Comparison of ENCODE assay signal across 22 cellular contexts in genomic region chr1:53246261-53247134, GRCh38. TPM values are rescaled to one million over a fixed set of nuclear protein-coding genes. Genes with fewer than 3 reads are reported as not detected.
A peak's percentile ranks its signal among the peaks of the same experiment; 100 is the strongest.
DNase-seq lines count a peak whose midpoint lies in the region; ATAC-seq, FAIRE-seq and TF ChIP-seq lines count a peak whose summit lies in the region.
"Had no signal": no experiment of that assay in that cellular context is flagged by ENCODE, and none has a peak within 500 bp of the region (broad histone marks: within the 10 kb centered on the region; RNA-seq: fewer than 3 reads in every experiment).

No MANE protein-coding gene starts in this region.

- no peaks in the 10 kb centered on the region for H3K9me3 ChIP-seq in astrocyte (ENCODE audit: insufficient read depth, low read depth, low read length)
- no peaks in the 10 kb centered on the region for H3K9me3 ChIP-seq in CD8-positive, alpha-beta memory T cell (ENCODE audit: low read length)
- H3K9me3 ChIP-seq: body of pancreas, mucosa of descending colon, ovary had no signal

- H4K20me1 ChIP-seq in astrocyte (ENCODE audit: insufficient read depth, low read length), result no peaks in the 10 kb centered on the region

- H3K4me2 ChIP-seq in astrocyte (ENCODE audit: low read length), result no peak overlapping the region

- no peaks in the 10 kb centered on the region for H3K9me3 Mint-ChIP-seq in astrocyte (ENCODE audit: unreplicated experiment)
- H3K9me3 Mint-ChIP-seq in CD8-positive, alpha-beta memory T cell, result no peaks in the 10 kb centered on the region
- no peaks in the 10 kb centered on the region for H3K9me3 Mint-ChIP-seq in activated T-helper 2 cell treated with anti-CD3 and anti-CD28 coated beads, Interferon-gamma antibody, Interleukin-2, Interleukin-4, amounts not matched to agents 10 μg/mL and 5 μg/mL and 100 μg/mL, durations not matched to agents 14 hours and 24 hours and 36 hours
- H3K9me3 Mint-ChIP-seq: WTC11 had no signal

- H3K9ac ChIP-seq in astrocyte (ENCODE audit: low read length), result no peak overlapping the region

- no peaks in the 10 kb centered on the region for H3K4me1 ChIP-seq in astrocyte (ENCODE audit: insufficient read depth, low read length)
- no peaks in the 10 kb centered on the region for H3K4me1 ChIP-seq in CD8-positive, alpha-beta memory T cell (ENCODE audit: insufficient read depth, low read length)

- peak; percentile 69 for DNase-seq in AG20443 (ENCODE audit: low spot score)
- DNase-seq in HCEC 1CT, result peak; percentile 90
- DNase-seq in astrocyte (ENCODE audit: low read depth), result peak; percentile 84
- DNase-seq in kidney glomerular epithelial cell (lab: John Stamatoyannopoulos, UW), result peak; percentile 84
- no peak for DNase-seq in NCI-H524 treated with DMSO at 0.1 percent for 48 hours (lab: John Stamatoyannopoulos, UW)
- no peak for DNase-seq in CD8-positive, alpha-beta memory T cell
- no peak for DNase-seq in activated T-helper 2 cell treated with anti-CD3 and anti-CD28 coated beads, Interferon-gamma antibody, Interleukin-2, Interleukin-4, amounts not matched to agents 10 μg/mL and 5 μg/mL and 100 μg/mL, durations not matched to agents 14 hours and 24 hours and 36 hours (ENCODE audit: low spot score)
- DNase-seq: activated gamma-delta T cell treated with Interleukin-2 at 50 U/mL for 16 hours; body of pancreas; GOT3; hypothalamus; left cardiac atrium; mucosa of descending colon; NCI-H187; NCI-H446 treated with DMSO at 0.1 percent for 48 hours; ovary; SHP77; stimulated activated CD4-positive, alpha-beta T cell treated with anti-CD3 and anti-CD28 coated beads, Interleukin-4, amount 100 ng/mL, for 1 hour; T-helper 17 cell had no signal

- TF ChIP-seq CTCF in astrocyte (IDR thresholded peaks at IDR 0.05; ENCODE audit: insufficient read depth, low read depth, low read length), result no peak

- H3K4me1 Mint-ChIP-seq in astrocyte (ENCODE audit: low read depth, unreplicated experiment), result peaks cover 2% of the 10 kb centered on the region
- no peaks in the 10 kb centered on the region for H3K4me1 Mint-ChIP-seq in CD8-positive, alpha-beta memory T cell
- no peaks in the 10 kb centered on the region for H3K4me1 Mint-ChIP-seq in activated T-helper 2 cell treated with anti-CD3 and anti-CD28 coated beads, Interferon-gamma antibody, Interleukin-2, Interleukin-4, amounts not matched to agents 10 μg/mL and 5 μg/mL and 100 μg/mL, durations not matched to agents 14 hours and 24 hours and 36 hours (ENCODE audit: low read depth)
- H3K4me1 Mint-ChIP-seq: WTC11 had no signal

- peaks cover 9% of the 10 kb centered on the region for H3K36me3 Mint-ChIP-seq in astrocyte (ENCODE audit: low read depth, unreplicated experiment)
- peaks cover 0 to 17% (median 10%) of the 10 kb centered on the region in 3 donors for H3K36me3 Mint-ChIP-seq in CD8-positive, alpha-beta memory T cell
- peaks cover 64% of the 10 kb centered on the region for H3K36me3 Mint-ChIP-seq in activated T-helper 2 cell treated with anti-CD3 and anti-CD28 coated beads, Interferon-gamma antibody, Interleukin-2, Interleukin-4, amounts not matched to agents 10 μg/mL and 5 μg/mL and 100 μg/mL, durations not matched to agents 14 hours and 24 hours and 36 hours (ENCODE audit: low read depth)

- FAIRE-seq in astrocyte (lab: Jason Lieb, UNC), result no peak

- POLR2A ChIA-PET in CD8-positive, alpha-beta memory T cell (lab: Charles Lee), result no interaction called here

- no peak overlapping the region for H2AFZ ChIP-seq in astrocyte (ENCODE audit: low read depth, low read length)

- H3K27me3 Mint-ChIP-seq in astrocyte (ENCODE audit: low read depth, unreplicated experiment), result no peaks in the 10 kb centered on the region
- peaks cover 0 to 3% of the 10 kb centered on the region in 2 donors for H3K27me3 Mint-ChIP-seq in CD8-positive, alpha-beta memory T cell
- H3K27me3 Mint-ChIP-seq in activated T-helper 2 cell treated with anti-CD3 and anti-CD28 coated beads, Interferon-gamma antibody, Interleukin-2, Interleukin-4, amounts not matched to agents 10 μg/mL and 5 μg/mL and 100 μg/mL, durations not matched to agents 14 hours and 24 hours and 36 hours (ENCODE audit: low read depth), result no peaks in the 10 kb centered on the region
- H3K27me3 Mint-ChIP-seq: T-helper 17 cell had no signal

- no peak overlapping the region for H3K4me3 Mint-ChIP-seq in astrocyte (ENCODE audit: unreplicated experiment)
- H3K4me3 Mint-ChIP-seq in CD8-positive, alpha-beta memory T cell, result no peak overlapping the region
- no peak overlapping the region for H3K4me3 Mint-ChIP-seq in activated T-helper 2 cell treated with anti-CD3 and anti-CD28 coated beads, Interferon-gamma antibody, Interleukin-2, Interleukin-4, amounts not matched to agents 10 μg/mL and 5 μg/mL and 100 μg/mL, durations not matched to agents 14 hours and 24 hours and 36 hours (ENCODE audit: low read depth)
- H3K4me3 Mint-ChIP-seq: T-helper 17 cell, WTC11 had no signal

- intact Hi-C loops in activated T-helper 2 cell treated with anti-CD3 and anti-CD28 coated beads, Interferon-gamma antibody, Interleukin-2, Interleukin-4, amounts not matched to agents 10 μg/mL and 5 μg/mL and 100 μg/mL, durations not matched to agents 14 hours and 24 hours and 36 hours (cut with micrococcal nuclease), result no loop called here

- H3K4me3 ChIP-seq in astrocyte (ENCODE audit: insufficient read depth, low read depth, low read length), result no peak overlapping the region
- H3K4me3 ChIP-seq in CD8-positive, alpha-beta memory T cell (ENCODE audit: low read length), result no peak overlapping the region
- H3K4me3 ChIP-seq: body of pancreas, mucosa of descending colon, ovary had no signal

- peak overlapping the region; percentile 1 for H3K27ac Mint-ChIP-seq in astrocyte (ENCODE audit: unreplicated experiment)
- no peak overlapping the region for H3K27ac Mint-ChIP-seq in CD8-positive, alpha-beta memory T cell
- no peak overlapping the region for H3K27ac Mint-ChIP-seq in activated T-helper 2 cell treated with anti-CD3 and anti-CD28 coated beads, Interferon-gamma antibody, Interleukin-2, Interleukin-4, amounts not matched to agents 10 μg/mL and 5 μg/mL and 100 μg/mL, durations not matched to agents 14 hours and 24 hours and 36 hours
- H3K27ac Mint-ChIP-seq: T-helper 17 cell, WTC11 had no signal

- H3K27me3 ChIP-seq in astrocyte (ENCODE audit: insufficient read depth, low read length), result no peaks in the 10 kb centered on the region
- no peaks in the 10 kb centered on the region for H3K27me3 ChIP-seq in CD8-positive, alpha-beta memory T cell (ENCODE audit: insufficient read depth, low read length, poor library complexity, severe bottlenecking)
- H3K27me3 ChIP-seq: body of pancreas, ovary had no signal

- peak overlapping the region; percentile 51 for H3K27ac ChIP-seq in astrocyte (ENCODE audit: low read depth, low read length)
- no peak overlapping the region for H3K27ac ChIP-seq in CD8-positive, alpha-beta memory T cell (ENCODE audit: low read depth, low read length)
- H3K27ac ChIP-seq: body of pancreas, C4-2B, ovary had no signal

- CTCF ChIA-PET in CD8-positive, alpha-beta memory T cell (lab: Charles Lee), result no interaction called here

- no peak for ATAC-seq in HG03135 (IDR thresholded peaks at IDR 0.05; ENCODE audit: unreplicated experiment)
- ATAC-seq: body of pancreas, left cardiac atrium, mucosa of descending colon, T-helper 17 cell, WTC11 had no signal

- peaks cover 11% of the 10 kb centered on the region for H3K36me3 ChIP-seq in astrocyte (ENCODE audit: insufficient read depth, low read length)
- no peaks in the 10 kb centered on the region for H3K36me3 ChIP-seq in CD8-positive, alpha-beta memory T cell (ENCODE audit: insufficient read depth, low read length)
- H3K36me3 ChIP-seq: ovary had no signal

- H3K79me2 ChIP-seq in astrocyte (ENCODE audit: insufficient read depth, low read length), result no peaks in the 10 kb centered on the region

RNA-seq across cellular contexts. Expression of gene MAGOH, which starts 8.2 kb away (rescaled TPM):
- 34.8 and 35.7 TPM in 2 replicates for total RNA-seq in astrocyte
- 100 to 1,000 TPM; 127 to 129 TPM for total RNA-seq in CD8-positive, alpha-beta memory T cell
- polyA plus RNA-seq in CD8-positive, alpha-beta memory T cell, result 121 TPM
- 89.0 and 90.2 TPM in 2 replicates for total RNA-seq in activated T-helper 2 cell treated with anti-CD3 and anti-CD28 coated beads, Interferon-gamma antibody, Interleukin-2, Interleukin-4, amounts not matched to agents 10 μg/mL and 5 μg/mL and 100 μg/mL, durations not matched to agents 14 hours and 24 hours and 36 hours

RNA-seq across cellular contexts. Expression of gene CZIB, which starts 26.1 kb away (rescaled TPM):
- 32.3 and 34.5 TPM in 2 replicates for total RNA-seq in astrocyte
- total RNA-seq in CD8-positive, alpha-beta memory T cell, result 10 to 100 TPM; 58.0 to 58.4 TPM
- polyA plus RNA-seq in CD8-positive, alpha-beta memory T cell, result 60.4 TPM
- total RNA-seq in activated T-helper 2 cell treated with anti-CD3 and anti-CD28 coated beads, Interferon-gamma antibody, Interleukin-2, Interleukin-4, amounts not matched to agents 10 μg/mL and 5 μg/mL and 100 μg/mL, durations not matched to agents 14 hours and 24 hours and 36 hours, result 46.7 and 47.4 TPM in 2 replicates

RNA-seq across cellular contexts. Expression of gene CPT2, which starts 49.9 kb away (rescaled TPM):
- total RNA-seq in astrocyte, result 10.4 and 12.7 TPM in 2 replicates
- 10 to 100 TPM; 20.5 to 21.4 TPM for total RNA-seq in CD8-positive, alpha-beta memory T cell
- polyA plus RNA-seq in CD8-positive, alpha-beta memory T cell, result 19.4 TPM
- 23.3 and 25.3 TPM in 2 replicates for total RNA-seq in activated T-helper 2 cell treated with anti-CD3 and anti-CD28 coated beads, Interferon-gamma antibody, Interleukin-2, Interleukin-4, amounts not matched to agents 10 μg/mL and 5 μg/mL and 100 μg/mL, durations not matched to agents 14 hours and 24 hours and 36 hours

Comparison
In these comparisons a context has a peak if more than half of its experiments do, and no peak if none do; other contexts are left out.
1. DNase-seq: peak in AG20443 (single experiment), HCEC 1CT (single experiment), astrocyte (single experiment) and kidney glomerular epithelial cell (single experiment); none in NCI-H524 treated with DMSO at 0.1 percent for 48 hours (single experiment), CD8-positive, alpha-beta memory T cell (0 of 5) and activated T-helper 2 cell treated with anti-CD3 and anti-CD28 coated beads, Interferon-gamma antibody, Interleukin-2, Interleukin-4, amounts not matched to agents 10 μg/mL and 5 μg/mL and 100 μg/mL, durations not matched to agents 14 hours and 24 hours and 36 hours (single experiment).